ENCODE assay signal across 2 cellular contexts in the genomic region with DNA sequence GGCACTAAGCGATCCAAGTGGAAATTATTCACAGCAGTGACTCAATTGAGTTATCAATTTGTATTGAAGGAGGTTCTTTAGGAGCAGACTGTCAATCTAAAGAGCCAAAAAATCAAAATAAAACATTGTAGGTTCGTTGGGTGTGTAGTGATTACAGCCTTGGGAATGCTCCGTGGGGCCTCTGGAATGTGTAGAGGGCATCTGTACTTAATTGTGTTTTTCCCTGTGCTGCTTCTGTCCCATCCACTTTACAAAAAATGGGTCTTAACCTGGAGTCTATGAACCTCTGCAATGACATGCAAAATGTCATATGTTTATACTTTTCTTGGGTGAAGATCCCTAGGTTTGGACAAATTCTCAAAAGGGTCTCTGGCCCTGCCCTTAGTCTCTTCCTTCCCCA.
TF ChIP-seq lines count a peak whose summit lies in the region.

No MANE protein-coding gene starts in this region.

TF ChIP-seq in GM23338, 12 proteins besides CTCF, POLR2A, EP300 and RAD21 (continued from another document):
- no peak for TF ChIP-seq EZH2phosphoT487 (IDR thresholded peaks at IDR 0.05; ENCODE audit: unreplicated experiment)
- TF ChIP-seq JUNB (IDR thresholded peaks at IDR 0.05; ENCODE audit: unreplicated experiment), result no peak
- no peak for TF ChIP-seq ZNF114 (CRISPR knock-in tag; IDR thresholded peaks at IDR 0.05)
- no peak for TF ChIP-seq CREB1 (CRISPR knock-in tag; IDR thresholded peaks at IDR 0.05; ENCODE audit: low read depth)
- no peak for TF ChIP-seq ZNF331 (CRISPR knock-in tag; IDR thresholded peaks at IDR 0.05; ENCODE audit: low read depth)
- TF ChIP-seq POLR2AphosphoS5 (IDR thresholded peaks at IDR 0.05; ENCODE audit: low read depth), result no peak

TF ChIP-seq in WTC11, 78 proteins besides CTCF, POLR2A, EP300 and RAD21 (continued from another document):
- TF ChIP-seq, protein P1, sequence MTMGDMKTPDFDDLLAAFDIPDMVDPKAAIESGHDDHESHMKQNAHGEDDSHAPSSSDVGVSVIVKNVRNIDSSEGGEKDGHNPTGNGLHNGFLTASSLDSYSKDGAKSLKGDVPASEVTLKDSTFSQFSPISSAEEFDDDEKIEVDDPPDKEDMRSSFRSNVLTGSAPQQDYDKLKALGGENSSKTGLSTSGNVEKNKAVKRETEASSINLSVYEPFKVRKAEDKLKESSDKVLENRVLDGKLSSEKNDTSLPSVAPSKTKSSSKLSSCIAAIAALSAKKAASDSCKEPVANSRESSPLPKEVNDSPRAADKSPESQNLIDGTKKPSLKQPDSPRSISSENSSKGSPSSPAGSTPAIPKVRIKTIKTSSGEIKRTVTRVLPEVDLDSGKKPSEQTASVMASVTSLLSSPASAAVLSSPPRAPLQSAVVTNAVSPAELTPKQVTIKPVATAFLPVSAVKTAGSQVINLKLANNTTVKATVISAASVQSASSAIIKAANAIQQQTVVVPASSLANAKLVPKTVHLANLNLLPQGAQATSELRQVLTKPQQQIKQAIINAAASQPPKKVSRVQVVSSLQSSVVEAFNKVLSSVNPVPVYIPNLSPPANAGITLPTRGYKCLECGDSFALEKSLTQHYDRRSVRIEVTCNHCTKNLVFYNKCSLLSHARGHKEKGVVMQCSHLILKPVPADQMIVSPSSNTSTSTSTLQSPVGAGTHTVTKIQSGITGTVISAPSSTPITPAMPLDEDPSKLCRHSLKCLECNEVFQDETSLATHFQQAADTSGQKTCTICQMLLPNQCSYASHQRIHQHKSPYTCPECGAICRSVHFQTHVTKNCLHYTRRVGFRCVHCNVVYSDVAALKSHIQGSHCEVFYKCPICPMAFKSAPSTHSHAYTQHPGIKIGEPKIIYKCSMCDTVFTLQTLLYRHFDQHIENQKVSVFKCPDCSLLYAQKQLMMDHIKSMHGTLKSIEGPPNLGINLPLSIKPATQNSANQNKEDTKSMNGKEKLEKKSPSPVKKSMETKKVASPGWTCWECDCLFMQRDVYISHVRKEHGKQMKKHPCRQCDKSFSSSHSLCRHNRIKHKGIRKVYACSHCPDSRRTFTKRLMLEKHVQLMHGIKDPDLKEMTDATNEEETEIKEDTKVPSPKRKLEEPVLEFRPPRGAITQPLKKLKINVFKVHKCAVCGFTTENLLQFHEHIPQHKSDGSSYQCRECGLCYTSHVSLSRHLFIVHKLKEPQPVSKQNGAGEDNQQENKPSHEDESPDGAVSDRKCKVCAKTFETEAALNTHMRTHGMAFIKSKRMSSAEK (CRISPR knock-in tag; IDR thresholded peaks at IDR 0.05; ENCODE audit: borderline replicate concordance), result no peak
- no peak for TF ChIP-seq FOXJ3 (CRISPR knock-in tag; IDR thresholded peaks at IDR 0.05; ENCODE audit: borderline replicate concordance)
